18 cellular contexts compared by ENCODE assay signal in the genomic region with DNA sequence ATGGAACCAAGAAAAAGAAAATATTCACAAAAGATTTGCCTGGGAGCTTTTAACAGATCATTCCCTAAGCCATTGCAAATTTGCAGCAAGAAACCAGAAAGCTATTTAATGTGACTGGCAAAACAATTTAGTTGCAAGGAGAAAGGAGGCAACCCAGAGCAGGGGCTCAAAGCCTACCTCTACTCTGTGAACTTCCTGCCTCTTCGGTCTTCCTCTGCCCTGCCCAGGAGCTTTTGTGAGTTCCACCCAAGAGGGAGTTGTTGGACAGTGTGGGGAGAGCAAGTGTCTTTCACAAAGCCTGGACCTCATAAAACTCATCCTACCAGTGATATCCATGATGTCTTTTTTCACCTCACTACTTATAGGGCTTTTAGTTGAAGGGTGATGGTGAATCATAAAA.
DNase-seq lines count a peak whose midpoint lies in the region; ATAC-seq, FAIRE-seq and TF ChIP-seq lines count a peak whose summit lies in the region.
"Had no signal": no experiment of that assay in that cellular context is flagged by ENCODE, and none has a peak within 500 bp of the region (broad histone marks: within the 10 kb centered on the region; RNA-seq: fewer than 3 reads in every experiment).

No MANE protein-coding gene starts in this region.

- H3K9ac ChIP-seq in astrocyte (ENCODE audit: low read length): no peak overlapping the region

- FAIRE-seq in astrocyte (lab: Jason Lieb, UNC): no peak
- FAIRE-seq: TTC549 had no signal

- H2AFZ ChIP-seq in astrocyte (ENCODE audit: low read depth, low read length): no peak overlapping the region

- H3K27me3 Mint-ChIP-seq in astrocyte (ENCODE audit: low read depth, unreplicated experiment) (no peaks in the 10 kb centered on the region), naive B cell (no peaks in the 10 kb centered on the region)
- no peaks in the 10 kb centered on the region for H3K27me3 Mint-ChIP-seq in activated CD8-positive, alpha-beta memory T cell treated with anti-CD3 and anti-CD28 coated beads, Interleukin-2, amount 10 ng/mL, durations not matched to agents 7 days and 5 days

- CTCF ChIA-PET in activated CD8-positive, alpha-beta memory T cell treated with anti-CD3 and anti-CD28 coated beads, Interleukin-2, amount 10 ng/mL, durations not matched to agents 7 days and 5 days (lab: Charles Lee): interaction anchor here (1.1 kb wide), 1 partner anchor 51 kb away, joined by 4 read pairs; no protein-coding TSS in a partner anchor

- H3K27me3 ChIP-seq in right atrium auricular region (no peaks in the 10 kb centered on the region), astrocyte (ENCODE audit: insufficient read depth, low read length) (no peaks in the 10 kb centered on the region), transverse colon (no peaks in the 10 kb centered on the region)
- H3K27me3 ChIP-seq: cardiac muscle cell had no signal

- H3K9me3 Mint-ChIP-seq in astrocyte (ENCODE audit: unreplicated experiment) (no peaks in the 10 kb centered on the region), naive B cell (no peaks in the 10 kb centered on the region)
- no peaks in the 10 kb centered on the region for H3K9me3 Mint-ChIP-seq in activated CD8-positive, alpha-beta memory T cell treated with anti-CD3 and anti-CD28 coated beads, Interleukin-2, amount 10 ng/mL, durations not matched to agents 7 days and 5 days (ENCODE audit: low read depth)
- H3K9me3 Mint-ChIP-seq: activated T-cell treated with anti-CD3 and anti-CD28 coated beads, Interleukin-2, amount 50 U/mL, for 4 hours; CD8-positive, alpha-beta memory T cell had no signal

- ATAC-seq in left cardiac atrium: no peak
- ATAC-seq in naive B cell (ENCODE audit: low read depth in 2 of 2): no peak
- ATAC-seq in HG03097 (IDR thresholded peaks at IDR 0.05; ENCODE audit: low FRiP score, unreplicated experiment): no peak
- no peak for ATAC-seq in activated CD8-positive, alpha-beta memory T cell treated with anti-CD3 and anti-CD28 coated beads, Interleukin-2, amount 10 ng/mL, durations not matched to agents 7 days and 5 days
- ATAC-seq in HG03196 (IDR thresholded peaks at IDR 0.05; ENCODE audit: unreplicated experiment): no peak

- no peak for TF ChIP-seq POLR2A in transverse colon (IDR thresholded peaks at IDR 0.05)

- peaks cover 34% of the 10 kb centered on the region for H3K4me1 Mint-ChIP-seq in astrocyte (ENCODE audit: low read depth, unreplicated experiment)
- H3K4me1 Mint-ChIP-seq in naive B cell: peaks cover 32 to 57% (median 39%) of the 10 kb centered on the region in 3 donors
- peaks cover 16% of the 10 kb centered on the region for H3K4me1 Mint-ChIP-seq in activated CD8-positive, alpha-beta memory T cell treated with anti-CD3 and anti-CD28 coated beads, Interleukin-2, amount 10 ng/mL, durations not matched to agents 7 days and 5 days

- peak overlapping the region; percentile 41 for H3K27ac Mint-ChIP-seq in astrocyte (ENCODE audit: unreplicated experiment)
- H3K27ac Mint-ChIP-seq in naive B cell: peak overlapping the region in 4 of 6 donors; percentile 34 to 64 (median 41)
- H3K27ac Mint-ChIP-seq in activated CD8-positive, alpha-beta memory T cell treated with anti-CD3 and anti-CD28 coated beads, Interleukin-2, amount 10 ng/mL, durations not matched to agents 7 days and 5 days: no peak overlapping the region

- in situ Hi-C loops in transverse colon (cut with MboI; ENCODE audit: low pct_ligation_motif_present in 1 of 4, low pct_unique_long_range_greater_than_20kb in 1 of 4, low sequenced_read_pairs in 3 of 4): no loop called here

- peak overlapping the region; percentile 86 to 91 for H3K27ac ChIP-seq in right atrium auricular region
- no peak overlapping the region for H3K27ac ChIP-seq in astrocyte (ENCODE audit: low read depth, low read length)
- H3K27ac ChIP-seq in transverse colon: peak overlapping the region; percentile 70 to 84 (median 78)
- H3K27ac ChIP-seq: cardiac muscle cell, HL-60 had no signal

- no peak for TF ChIP-seq EP300 in transverse colon (IDR thresholded peaks at IDR 0.05; ENCODE audit: low read depth)

- peaks cover 57% of the 10 kb centered on the region for H4K20me1 ChIP-seq in astrocyte (ENCODE audit: insufficient read depth, low read length)

- H3K4me2 ChIP-seq in astrocyte (ENCODE audit: low read length): no peak overlapping the region

- H3K4me3 ChIP-seq in right atrium auricular region: no peak overlapping the region
- no peak overlapping the region for H3K4me3 ChIP-seq in astrocyte (ENCODE audit: insufficient read depth, low read depth, low read length)
- no peak overlapping the region for H3K4me3 ChIP-seq in transverse colon
- H3K4me3 ChIP-seq: cardiac muscle cell had no signal

- peaks cover 51% of the 10 kb centered on the region for H3K79me2 ChIP-seq in astrocyte (ENCODE audit: insufficient read depth, low read length)

- no peak for DNase-seq in right atrium auricular region (ENCODE audit: low spot score)
- DNase-seq in left cardiac atrium: no peak
- DNase-seq in astrocyte (ENCODE audit: low read depth): no peak
- no peak for DNase-seq in naive B cell
- DNase-seq in transverse colon: no peak
- DNase-seq in activated CD8-positive, alpha-beta memory T cell treated with anti-CD3 and anti-CD28 coated beads, Interleukin-2, amount 10 ng/mL, durations not matched to agents 7 days and 5 days: no peak
- DNase-seq: activated CD4-positive, alpha-beta T cell treated with anti-CD3 and anti-CD28 coated beads, Interleukin-2, amount 50 U/mL, for 4 hours; activated T-cell treated with anti-CD3 and anti-CD28 coated beads, Interleukin-2, amount 50 U/mL, for 4 hours; CD8-positive, alpha-beta memory T cell; DMS79; NCI-H1694 treated with DMSO at 0.1 percent for 48 hours; NCI-H2227 treated with DMSO at 0.1 percent for 48 hours; stimulated activated naive CD4-positive, alpha-beta T cell treated with Interleukin-2 at 50 U/mL for 16 hours had no signal

- TF ChIP-seq CTCF in right atrium auricular region (IDR thresholded peaks at IDR 0.05): no peak
- TF ChIP-seq CTCF in astrocyte (IDR thresholded peaks at IDR 0.05; ENCODE audit: insufficient read depth, low read depth, low read length): no peak
- TF ChIP-seq CTCF in transverse colon (IDR thresholded peaks at IDR 0.05): no peak

- H3K36me3 Mint-ChIP-seq in astrocyte (ENCODE audit: low read depth, unreplicated experiment): peaks cover 3% of the 10 kb centered on the region
- no peaks in the 10 kb centered on the region for H3K36me3 Mint-ChIP-seq in naive B cell
- H3K36me3 Mint-ChIP-seq in activated CD8-positive, alpha-beta memory T cell treated with anti-CD3 and anti-CD28 coated beads, Interleukin-2, amount 10 ng/mL, durations not matched to agents 7 days and 5 days: peaks cover 10% of the 10 kb centered on the region

- 57 to 64% methylated on average over 1 of the region's 1 CpG for WGBS in transverse colon (ENCODE audit: low coverage in 1 of 2), 2 donors

- H3K4me3 Mint-ChIP-seq in astrocyte (ENCODE audit: unreplicated experiment): no peak overlapping the region
- H3K4me3 Mint-ChIP-seq in naive B cell: no peak overlapping the region
- no peak overlapping the region for H3K4me3 Mint-ChIP-seq in activated CD8-positive, alpha-beta memory T cell treated with anti-CD3 and anti-CD28 coated beads, Interleukin-2, amount 10 ng/mL, durations not matched to agents 7 days and 5 days
- H3K4me3 Mint-ChIP-seq: activated T-cell treated with anti-CD3 and anti-CD28 coated beads, Interleukin-2, amount 50 U/mL, for 4 hours; CD8-positive, alpha-beta memory T cell had no signal

- intact Hi-C loops in left cardiac atrium (cut with DNase I) (no loop called here), transverse colon (cut with DNase I; ENCODE audit: low total_unique reads) (no loop called here)

- H3K4me1 ChIP-seq in right atrium auricular region (peaks cover 0 to 98% of the 10 kb centered on the region in 2 donors), astrocyte (ENCODE audit: insufficient read depth, low read length) (peaks cover 25% of the 10 kb centered on the region), transverse colon (peaks cover 13 to 82% (median 70%) of the 10 kb centered on the region in 4 donors)

- H3K36me3 ChIP-seq in right atrium auricular region (peaks cover 6% of the 10 kb centered on the region), astrocyte (ENCODE audit: insufficient read depth, low read length) (no peaks in the 10 kb centered on the region), transverse colon (peaks cover 0 to 11% (median 4%) of the 10 kb centered on the region in 4 donors)
- H3K36me3 ChIP-seq: cardiac muscle cell had no signal

- H3K9me3 ChIP-seq in right atrium auricular region (no peaks in the 10 kb centered on the region), astrocyte (ENCODE audit: insufficient read depth, low read depth, low read length) (no peaks in the 10 kb centered on the region), transverse colon (no peaks in the 10 kb centered on the region)
